Comparison of ENCODE assay signal across 21 cellular contexts in genomic region chr7:39745320-39745719, GRCh38.
DNase-seq lines count a peak whose midpoint lies in the region; ATAC-seq, FAIRE-seq and TF ChIP-seq lines count a peak whose summit lies in the region.
"Had no signal": no experiment of that assay in that cellular context is flagged by ENCODE, and none has a peak within 500 bp of the region (broad histone marks: within the 10 kb centered on the region; RNA-seq: fewer than 3 reads in every experiment).

No MANE protein-coding gene starts in this region.

- H3K18ac ChIP-seq in trophoblast cell (ENCODE audit: low read length), result no peak overlapping the region

- H3K27me3 ChIP-seq in HepG2 (ENCODE audit: control insufficient read depth in 1 of 2, insufficient read depth in 2 of 2, low read length in 2 of 2) (no peaks in the 10 kb centered on the region), right lobe of liver (no peaks in the 10 kb centered on the region), trophoblast cell (ENCODE audit: insufficient read depth, low read length) (no peaks in the 10 kb centered on the region)

- in situ Hi-C loops in HepG2 (cut with HindIII; ENCODE audit: extremely low pct_ligation_motif_present, low pct_unique_long_range_greater_than_20kb), result loop anchor here (5.0 kb wide), 1 partner anchor 163 kb away; no protein-coding TSS in a partner anchor

- H3K27ac ChIP-seq in HepG2 (ENCODE audit: extremely low read length, insufficient read depth, low read length), result no peak overlapping the region
- H3K27ac ChIP-seq in right lobe of liver, result no peak overlapping the region
- no peak overlapping the region for H3K27ac ChIP-seq in HEK293 (ENCODE audit: extremely low read depth, low read depth, low read length)
- H3K27ac ChIP-seq in trophoblast cell (ENCODE audit: low read depth, low read length), result no peak overlapping the region
- H3K27ac ChIP-seq: RWPE1 had no signal

- H3K9me3 ChIP-seq in HepG2 (ENCODE audit: low read length) (no peaks in the 10 kb centered on the region), right lobe of liver (no peaks in the 10 kb centered on the region), HEK293 (ENCODE audit: control insufficient read depth, insufficient read depth, low read depth, low read length) (no peaks in the 10 kb centered on the region), trophoblast cell (ENCODE audit: insufficient read depth, low read depth, low read length) (no peaks in the 10 kb centered on the region)

- DNase-seq in HepG2 (ENCODE audit: low spot score), result no peak
- DNase-seq in right lobe of liver, result no peak
- peak; percentile 67 for DNase-seq in RPMI7951 (ENCODE audit: low read depth)
- no peak for DNase-seq in trophoblast cell
- DNase-seq: CD8-positive, alpha-beta memory T cell; DMS153; DND-41; HCEC 1CT; Kasumi-1; MV-4-11; NCI-H2029; NCI-H2171; NCI-H345; NCI-H510A treated with DMSO at 0.1 percent for 48 hours; NCI-H82; SHP77; SW 1271 had no signal

- H2AK5ac ChIP-seq in trophoblast cell (ENCODE audit: low read length), result no peak overlapping the region

- no TSS peak for BruUV-seq in HepG2 (replicated peaks; lab: Mats Ljungman, UMichigan)

- no peak overlapping the region for H3K9ac ChIP-seq in HepG2 (ENCODE audit: insufficient read depth, low read depth, low read length)
- H3K9ac ChIP-seq in trophoblast cell (ENCODE audit: low read length), result no peak overlapping the region

- H3K36me3 ChIP-seq in HepG2 (replicated peaks in 1 of 2; ENCODE audit: control insufficient read depth in 1 of 2, insufficient read depth in 2 of 2, low read length in 2 of 2), result no peaks in the 10 kb centered on the region
- no peaks in the 10 kb centered on the region for H3K36me3 ChIP-seq in right lobe of liver
- H3K36me3 ChIP-seq in HEK293 (ENCODE audit: control insufficient read depth in 2 of 2, insufficient read depth in 1 of 2, low read length in 2 of 2), result no peaks in the 10 kb centered on the region
- H3K36me3 ChIP-seq in trophoblast cell (ENCODE audit: control insufficient read depth in 1 of 2, insufficient read depth in 2 of 2, low read length in 2 of 2), result no peaks in the 10 kb centered on the region

- no peak overlapping the region for H3K23ac ChIP-seq in trophoblast cell (ENCODE audit: low read length)

- no peak overlapping the region for H2BK120ac ChIP-seq in trophoblast cell (ENCODE audit: insufficient read depth, low read length, poor library complexity)

- H4K12ac ChIP-seq in trophoblast cell (ENCODE audit: low read depth, low read length), result no peak overlapping the region

- intact Hi-C loops in HepG2 (cut with micrococcal nuclease; ENCODE audit: unreplicated experiment), result no loop called here
- intact Hi-C loops in right lobe of liver (cut with DNase I), result loop anchor here in 1 of 2 donors (10.0 kb wide), 1 partner anchor 171 kb away; no protein-coding TSS in a partner anchor

- no peak overlapping the region for H2BK5ac ChIP-seq in trophoblast cell (ENCODE audit: low read depth, low read length, poor library complexity)

- CTCF ChIA-PET in HepG2 (lab: Yijun Ruan, JAX; ENCODE audit: low intra/inter-chr PET ratio, low total read pairs), result interaction anchor here (2.8 kb wide), 1 partner anchor 164 kb away, joined by 53 read pairs; no protein-coding TSS in a partner anchor
- CTCF ChIA-PET in HEK293 (lab: Yijun Ruan, JAX), result interaction anchor here (0.6 to 13.2 kb wide), 15 partner anchors 9 to 415 kb away, joined by 3 to 257 read pairs (median 5); no protein-coding TSS in a partner anchor

- POLR2A ChIA-PET in HepG2 (lab: Yijun Ruan, JAX), result no interaction called here
- POLR2A ChIA-PET in HEK293 (lab: Yijun Ruan, JAX), result interaction anchor here (1.2 to 1.3 kb wide), 2 partner anchors 122 to 165 kb away, joined by 5 read pairs; partner anchors contain the start of gene RALA

- TF ChIP-seq RAD21 in HepG2 (CRISPR knock-in tag; IDR thresholded peaks at IDR 0.05), result no peak

- H3K4me1 ChIP-seq in HepG2 (ENCODE audit: insufficient read depth, low read length), result peaks cover 10% of the 10 kb centered on the region
- H3K4me1 ChIP-seq in right lobe of liver, result peaks cover 0 to 3% (median 0%) of the 10 kb centered on the region in 4 donors
- H3K4me1 ChIP-seq in HEK293 (ENCODE audit: control insufficient read depth, insufficient read depth, low read length), result no peaks in the 10 kb centered on the region
- H3K4me1 ChIP-seq in trophoblast cell (ENCODE audit: control insufficient read depth in 1 of 2, insufficient read depth in 2 of 2, low read length in 2 of 2), result no peaks in the 10 kb centered on the region

- no peaks in the 10 kb centered on the region for H3K79me1 ChIP-seq in trophoblast cell (ENCODE audit: low read length)

- H3K4me3 ChIP-seq in HepG2 (replicated peaks in 1 of 3; ENCODE audit: insufficient read depth in 1 of 3, low read depth in 2 of 3, low read length in 3 of 3), result no peak overlapping the region
- no peak overlapping the region for H3K4me3 ChIP-seq in right lobe of liver
- H3K4me3 ChIP-seq in HEK293 (ENCODE audit: low read depth, low read length), result no peak overlapping the region
- H3K4me3 ChIP-seq in trophoblast cell (ENCODE audit: low read depth, low read length), result peak overlapping the region; percentile 25

- no peak overlapping the region for H3K4ac ChIP-seq in trophoblast cell (ENCODE audit: low read depth, low read length)

- no peaks in the 10 kb centered on the region for H3K79me2 ChIP-seq in HepG2 (ENCODE audit: insufficient read depth, low read length)
- no peaks in the 10 kb centered on the region for H3K79me2 ChIP-seq in trophoblast cell (ENCODE audit: control insufficient read depth, insufficient read depth, low read length, poor library complexity)

- no peaks in the 10 kb centered on the region for H4K20me1 ChIP-seq in HepG2 (ENCODE audit: insufficient read depth, low read length)

- WGBS in HepG2 (ENCODE audit: low lambda C conversion rate), result 20% methylated on average over 1 of the region's 4 CpGs
- 60% methylated on average over 1 of the region's 4 CpGs for WGBS in right lobe of liver (ENCODE audit: insufficient coverage, low coverage, low lambda C conversion rate, missing lambda C conversion rate)
- WGBS in trophoblast cell (ENCODE audit: extremely low coverage, insufficient coverage, insufficient read length), result no CpG with 5 or more reads among the region's 4 CpGs

- H2BK12ac ChIP-seq in trophoblast cell (ENCODE audit: low read length), result no peak overlapping the region

- TF ChIP-seq CTCF in HepG2 (CRISPR knock-in tag; IDR thresholded peaks at IDR 0.05) (no peak), right lobe of liver (IDR thresholded peaks at IDR 0.05) (no peak), HEK293 (tag by site-specific recombination; IDR thresholded peaks at IDR 0.05) (no peak)

- TF ChIP-seq EP300 in HepG2 (IDR thresholded peaks at IDR 0.05; ENCODE audit: low read depth in 2 of 2, low read length in 2 of 2), result no peak
- TF ChIP-seq EP300 in HepG2 (CRISPR knock-in tag; IDR thresholded peaks at IDR 0.05; ENCODE audit: borderline replicate concordance), result no peak

- H4K8ac ChIP-seq in trophoblast cell (ENCODE audit: low read depth, low read length), result no peak overlapping the region

- FAIRE-seq in HepG2 (lab: Jason Lieb, UNC), result no peak

- TF ChIP-seq POLR2A in HepG2 (IDR thresholded peaks at IDR 0.05; ENCODE audit: insufficient read depth in 1 of 2, low read depth in 2 of 2, low read length in 2 of 2) (no peak), right lobe of liver (IDR thresholded peaks at IDR 0.05) (no peak)

- no peak overlapping the region for H4K91ac ChIP-seq in trophoblast cell (ENCODE audit: low read depth, low read length)

- H3K14ac ChIP-seq in trophoblast cell (ENCODE audit: low read length), result no peak overlapping the region

- H2AFZ ChIP-seq in HepG2 (ENCODE audit: low read length) (no peak overlapping the region), trophoblast cell (ENCODE audit: insufficient read depth, low read length, poor library complexity) (no peak overlapping the region)

- H3K4me2 ChIP-seq in HepG2 (ENCODE audit: low read depth, low read length) (no peak overlapping the region), trophoblast cell (ENCODE audit: low read length) (no peak overlapping the region)

- ATAC-seq in HepG2 (no peak), right lobe of liver (no peak), GM18517 (IDR thresholded peaks at IDR 0.05; ENCODE audit: unreplicated experiment) (no peak), GM18520 (IDR thresholded peaks at IDR 0.05; ENCODE audit: unreplicated experiment) (no peak)

TF ChIP-seq in HepG2, 621 proteins besides CTCF, POLR2A, EP300 and RAD21 (continues in another document):
- TF ChIP-seq ARHGAP35 (CRISPR knock-in tag; IDR thresholded peaks at IDR 0.05; ENCODE audit: borderline replicate concordance), result no peak

TF ChIP-seq in HEK293, 187 proteins besides CTCF, POLR2A, EP300 and RAD21:
- TF ChIP-seq ZNF239 (tag by site-specific recombination; IDR thresholded peaks at IDR 0.05), result no peak
- TF ChIP-seq PRDM10 (tag by site-specific recombination; IDR thresholded peaks at IDR 0.05), result 0 out of 2 replicates have a peak, but pooled peaks have one; percentile 29
- 0 out of 2 replicates have a peak, but pooled peaks have one; percentile 25 for TF ChIP-seq ZFP69B (tag by site-specific recombination; IDR thresholded peaks at IDR 0.05)

Comparison
In these comparisons a context has a peak if more than half of its experiments do, and no peak if none do; other contexts are left out.
1. Of the 63 proteins assayed by ChIP-seq in both HepG2 and HEK293: peak only in HepG2: none; only in HEK293: PRDM10; in both: none; in neither: 62.